Comparison of ENCODE assay signal across 1 cellular context in genomic region chr1:117366982-117367768, GRCh38.
TF ChIP-seq lines count a peak whose summit lies in the region.

TSS of gene MAN1A2 (plus strand) at chr1:117367449. CDS start at chr1:117368184, 735 bp downstream.

TF ChIP-seq in K562, 482 proteins besides CTCF, POLR2A, EP300 and RAD21 (continued from another document and continues in another):
- TF ChIP-seq CREB5 (CRISPR knock-in tag; IDR thresholded peaks at IDR 0.05) (no peak), EWSR1 (IDR thresholded peaks at IDR 0.05; ENCODE audit: borderline replicate concordance, low read depth, partially characterized antibody) (no peak), ETV6 (IDR thresholded peaks at IDR 0.05; ENCODE audit: borderline replicate concordance in 1 of 2, low read depth in 2 of 2, low read length in 1 of 2) (no peak), ETV6 (CRISPR knock-in tag; IDR thresholded peaks at IDR 0.05; ENCODE audit: borderline replicate concordance) (no peak), CBX8 (IDR thresholded peaks at IDR 0.05; ENCODE audit: borderline replicate concordance, extremely low read depth, low read depth, low read length, poor library complexity, severe bottlenecking) (no peak), ATF2 (CRISPR knock-in tag; IDR thresholded peaks at IDR 0.05) (no peak), ZNF780A (CRISPR knock-in tag; IDR thresholded peaks at IDR 0.05) (no peak), CEBPB (tag; IDR thresholded peaks at IDR 0.05) (no peak), GTF2E2 (tag; IDR thresholded peaks at IDR 0.05) (peak; percentile 85; the same call in 1 of the 2 replicates), AFF4 (CRISPR knock-in tag; IDR thresholded peaks at IDR 0.05) (peak; percentile 38; the same call in 1 of the 2 replicates), HOXB6 (CRISPR knock-in tag; IDR thresholded peaks at IDR 0.05; ENCODE audit: borderline replicate concordance) (no peak), PHB2 (IDR thresholded peaks at IDR 0.05; ENCODE audit: low read depth) (no peak), ZNF324 (CRISPR knock-in tag; IDR thresholded peaks at IDR 0.05) (no peak), RBFOX2 (IDR thresholded peaks at IDR 0.05; ENCODE audit: low read depth, low read length) (peak; percentile 95), FOXM1 (IDR thresholded peaks at IDR 0.05; ENCODE audit: low read depth) (no peak), FOXM1 (CRISPR knock-in tag; IDR thresholded peaks at IDR 0.05; ENCODE audit: low read depth) (peak; percentile 71), ZNF830 (CRISPR knock-in tag; IDR thresholded peaks at IDR 0.05) (no peak), BHLHE40 (IDR thresholded peaks at IDR 0.05; ENCODE audit: low read length) (peak; percentile 71), TCF3 (CRISPR knock-in tag; IDR thresholded peaks at IDR 0.05) (no peak), CUX1 (CRISPR knock-in tag; IDR thresholded peaks at IDR 0.05) (no peak), BCOR (IDR thresholded peaks at IDR 0.05) (peak; percentile 49; the same call in 1 of the 2 replicates), NKRF (IDR thresholded peaks at IDR 0.05; ENCODE audit: borderline replicate concordance) (peak; percentile 20; the same call in 1 of the 2 replicates), GABPB1 (CRISPR knock-in tag; IDR thresholded peaks at IDR 0.05) (peak; percentile 82; the same call in 1 of the 2 replicates), HIVEP1 (CRISPR knock-in tag; IDR thresholded peaks at IDR 0.05) (0 out of 2 replicates have a peak, but pooled peaks have one; percentile 71), ESRRA (IDR thresholded peaks at IDR 0.05; ENCODE audit: borderline replicate concordance, low read depth) (peak; percentile 33; the same call in 1 of the 2 replicates), SNIP1 (IDR thresholded peaks at IDR 0.05; ENCODE audit: low read depth) (no peak), ZNF165 (CRISPR knock-in tag; IDR thresholded peaks at IDR 0.05; ENCODE audit: borderline replicate concordance) (no peak), PKNOX1 (IDR thresholded peaks at IDR 0.05) (peak; percentile 76), ZNF280A (IDR thresholded peaks at IDR 0.05; ENCODE audit: low read depth, partially characterized antibody) (no peak), KLF1 (tag; IDR thresholded peaks at IDR 0.05) (no peak), RCOR1 (IDR thresholded peaks at IDR 0.05; ENCODE audit: borderline replicate concordance in 1 of 2, low read depth in 2 of 2, low read length in 2 of 2) (peak in 1 of 2 experiments; percentile 72; a peak in 2 of 4 replicates), MLLT1 (IDR thresholded peaks at IDR 0.05) (peak in 1 of 2 experiments; percentile 60; a peak in 1 of 4 replicates), ETS2 (tag; IDR thresholded peaks at IDR 0.05; ENCODE audit: borderline replicate concordance, poor library complexity, severe bottlenecking) (no peak), HDAC1 (IDR thresholded peaks at IDR 0.05) (peak in 1 of 2 experiments; percentile 64; a peak in 1 of 4 replicates), ZNF24 (IDR thresholded peaks at IDR 0.05) (peak; percentile 4; the same call in 1 of the 2 replicates), ZBTB5 (IDR thresholded peaks at IDR 0.05) (no peak), HNRNPK (IDR thresholded peaks at IDR 0.05; ENCODE audit: low read depth, low read length, poor library complexity, severe bottlenecking) (no peak), NR2C1 (IDR thresholded peaks at IDR 0.05) (no peak), NR2C1 (tag; IDR thresholded peaks at IDR 0.05) (no peak), PHF20 (IDR thresholded peaks at IDR 0.05; ENCODE audit: partially characterized antibody) (peak; percentile 49), FOS (IDR thresholded peaks at IDR 0.05; ENCODE audit: extremely low read depth, insufficient read length) (no peak), ZNF253 (CRISPR knock-in tag; conservative IDR thresholded peaks at IDR 0.05) (no peak), BRD9 (IDR thresholded peaks at IDR 0.05; ENCODE audit: low read depth, partially characterized antibody) (no peak)
